Comparison of ENCODE assay signal across 5 cellular contexts in genomic region chr14:45946251-45946650, GRCh38.
"Had no signal": no experiment of that assay in that cellular context is flagged by ENCODE, and none has a peak within 500 bp of the region (broad histone marks: within the 10 kb centered on the region; RNA-seq: fewer than 3 reads in every experiment).

No MANE protein-coding gene starts in this region.

- DNase-seq: H9, HCEC 1CT, IMR-90 had no signal

- H3K4me3 ChIP-seq: GM23338, K562 had no signal

- ATAC-seq: GM23338, K562 had no signal
